In the genomic region with DNA sequence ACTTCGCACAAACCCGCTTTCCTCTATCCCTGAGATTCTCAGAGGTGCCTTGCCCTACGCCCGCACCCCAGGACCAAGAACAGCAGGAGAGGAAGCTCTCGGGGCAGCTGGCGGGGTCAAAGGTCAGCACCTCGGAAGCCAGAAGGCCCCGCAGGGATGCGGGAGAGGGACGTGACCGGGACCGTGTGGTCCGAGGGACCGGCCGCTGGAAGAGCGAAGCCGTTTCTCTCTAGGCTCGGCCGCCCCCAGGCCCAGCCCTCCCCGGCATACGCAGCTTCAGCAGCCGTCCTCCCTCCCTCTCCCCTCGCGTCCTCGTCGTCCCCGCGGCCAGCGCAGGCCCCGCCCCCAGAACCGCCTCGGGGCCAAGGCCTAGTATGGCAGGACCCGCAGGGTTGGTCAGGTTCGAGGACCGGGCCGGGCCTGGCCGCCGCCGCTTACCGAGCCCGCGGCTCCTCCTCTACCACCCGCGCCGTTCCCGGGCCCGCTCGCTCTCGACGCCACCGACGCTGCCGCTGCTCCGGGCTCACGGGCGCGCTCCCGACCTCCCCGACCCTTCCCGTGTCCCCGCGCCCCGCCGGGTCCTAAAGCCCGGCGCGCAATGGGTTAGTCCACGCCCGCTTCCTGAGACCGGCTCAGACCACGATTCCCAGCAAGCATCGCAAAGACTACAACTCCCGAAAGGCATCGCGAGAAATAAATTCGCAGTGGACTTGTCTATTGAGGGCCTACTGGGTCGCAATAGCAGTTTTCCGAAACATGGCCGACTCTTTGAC, we compare ENCODE assay signal across 1 cellular context.
TF ChIP-seq lines count a peak whose summit lies in the region.

A gene with protein sequence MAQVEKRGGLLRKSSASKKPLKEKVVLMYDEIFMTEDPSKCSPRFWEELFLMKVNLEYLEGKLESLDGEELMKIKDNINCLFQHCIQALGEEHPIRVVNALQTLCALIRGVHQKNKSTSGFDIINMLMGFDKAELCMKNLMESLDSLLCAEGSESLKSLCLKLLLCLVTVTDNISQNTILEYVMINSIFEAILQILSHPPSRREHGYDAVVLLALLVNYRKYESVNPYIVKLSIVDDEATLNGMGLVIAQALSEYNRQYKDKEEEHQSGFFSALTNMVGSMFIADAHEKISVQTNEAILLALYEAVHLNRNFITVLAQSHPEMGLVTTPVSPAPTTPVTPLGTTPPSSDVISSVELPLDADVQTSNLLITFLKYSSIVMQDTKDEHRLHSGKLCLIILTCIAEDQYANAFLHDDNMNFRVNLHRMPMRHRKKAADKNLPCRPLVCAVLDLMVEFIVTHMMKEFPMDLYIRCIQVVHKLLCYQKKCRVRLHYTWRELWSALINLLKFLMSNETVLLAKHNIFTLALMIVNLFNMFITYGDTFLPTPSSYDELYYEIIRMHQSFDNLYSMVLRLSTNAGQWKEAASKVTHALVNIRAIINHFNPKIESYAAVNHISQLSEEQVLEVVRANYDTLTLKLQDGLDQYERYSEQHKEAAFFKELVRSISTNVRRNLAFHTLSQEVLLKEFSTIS (minus strand): TSS at position 527 of the 773 bp plus-strand sequence. CDS start 16,059 bp downstream, outside the sequence.

TF ChIP-seq in HepG2, 621 proteins besides CTCF, POLR2A, EP300 and RAD21 (continued from another document and continues in another):
- TF ChIP-seq, protein P1, sequence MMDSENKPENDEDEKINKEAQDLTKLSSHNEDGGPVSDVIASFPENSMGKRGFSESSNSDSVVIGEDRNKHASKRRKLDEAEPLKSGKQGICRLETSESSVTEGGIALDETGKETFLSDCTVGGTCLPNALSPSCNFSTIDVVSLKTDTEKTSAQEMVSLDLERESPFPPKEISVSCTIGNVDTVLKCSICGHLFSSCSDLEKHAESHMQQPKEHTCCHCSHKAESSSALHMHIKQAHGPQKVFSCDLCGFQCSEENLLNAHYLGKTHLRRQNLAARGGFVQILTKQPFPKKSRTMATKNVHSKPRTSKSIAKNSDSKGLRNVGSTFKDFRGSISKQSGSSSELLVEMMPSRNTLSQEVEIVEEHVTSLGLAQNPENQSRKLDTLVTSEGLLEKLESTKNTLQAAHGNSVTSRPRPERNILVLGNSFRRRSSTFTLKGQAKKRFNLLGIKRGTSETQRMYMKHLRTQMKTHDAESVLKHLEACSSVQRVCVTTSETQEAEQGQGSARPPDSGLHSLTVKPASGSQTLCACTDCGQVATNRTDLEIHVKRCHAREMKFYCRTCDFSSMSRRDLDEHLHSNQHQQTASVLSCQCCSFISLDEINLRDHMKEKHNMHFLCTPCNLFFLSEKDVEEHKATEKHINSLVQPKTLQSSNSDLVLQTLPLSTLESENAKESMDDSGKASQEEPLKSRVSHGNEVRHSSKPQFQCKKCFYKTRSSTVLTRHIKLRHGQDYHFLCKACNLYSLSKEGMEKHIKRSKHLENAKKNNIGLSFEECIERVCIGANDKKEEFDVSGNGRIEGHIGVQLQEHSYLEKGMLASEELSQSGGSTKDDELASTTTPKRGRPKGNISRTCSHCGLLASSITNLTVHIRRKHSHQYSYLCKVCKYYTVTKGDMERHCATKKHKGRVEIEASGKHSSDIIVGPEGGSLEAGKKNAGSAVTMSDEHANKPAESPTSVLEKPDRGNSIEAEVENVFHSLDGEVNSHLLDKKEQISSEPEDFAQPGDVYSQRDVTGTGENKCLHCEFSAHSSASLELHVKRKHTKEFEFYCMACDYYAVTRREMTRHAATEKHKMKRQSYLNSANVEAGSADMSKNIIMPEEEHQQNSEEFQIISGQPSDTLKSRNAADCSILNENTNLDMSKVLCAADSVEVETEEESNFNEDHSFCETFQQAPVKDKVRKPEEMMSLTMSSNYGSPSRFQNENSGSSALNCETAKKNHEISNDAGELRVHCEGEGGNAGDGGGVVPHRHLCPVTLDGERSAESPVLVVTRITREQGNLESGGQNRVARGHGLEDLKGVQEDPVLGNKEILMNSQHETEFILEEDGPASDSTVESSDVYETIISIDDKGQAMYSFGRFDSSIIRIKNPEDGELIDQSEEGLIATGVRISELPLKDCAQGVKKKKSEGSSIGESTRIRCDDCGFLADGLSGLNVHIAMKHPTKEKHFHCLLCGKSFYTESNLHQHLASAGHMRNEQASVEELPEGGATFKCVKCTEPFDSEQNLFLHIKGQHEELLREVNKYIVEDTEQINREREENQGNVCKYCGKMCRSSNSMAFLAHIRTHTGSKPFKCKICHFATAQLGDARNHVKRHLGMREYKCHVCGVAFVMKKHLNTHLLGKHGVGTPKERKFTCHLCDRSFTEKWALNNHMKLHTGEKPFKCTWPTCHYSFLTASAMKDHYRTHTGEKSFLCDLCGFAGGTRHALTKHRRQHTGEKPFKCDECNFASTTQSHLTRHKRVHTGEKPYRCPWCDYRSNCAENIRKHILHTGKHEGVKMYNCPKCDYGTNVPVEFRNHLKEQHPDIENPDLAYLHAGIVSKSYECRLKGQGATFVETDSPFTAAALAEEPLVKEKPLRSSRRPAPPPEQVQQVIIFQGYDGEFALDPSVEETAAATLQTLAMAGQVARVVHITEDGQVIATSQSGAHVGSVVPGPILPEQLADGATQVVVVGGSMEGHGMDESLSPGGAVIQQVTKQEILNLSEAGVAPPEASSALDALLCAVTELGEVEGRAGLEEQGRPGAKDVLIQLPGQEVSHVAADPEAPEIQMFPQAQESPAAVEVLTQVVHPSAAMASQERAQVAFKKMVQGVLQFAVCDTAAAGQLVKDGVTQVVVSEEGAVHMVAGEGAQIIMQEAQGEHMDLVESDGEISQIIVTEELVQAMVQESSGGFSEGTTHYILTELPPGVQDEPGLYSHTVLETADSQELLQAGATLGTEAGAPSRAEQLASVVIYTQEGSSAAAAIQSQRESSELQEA (CRISPR knock-in tag; IDR thresholded peaks at IDR 0.05; ENCODE audit: not compliant biosample characterization), result peak; percentile 95
- TF ChIP-seq NR2F2 (IDR thresholded peaks at IDR 0.05; ENCODE audit: borderline replicate concordance, low read depth) (no peak), ETV6 (CRISPR knock-in tag; conservative IDR thresholded peaks at IDR 0.05) (peak; percentile 57; the same call in 1 of the 2 replicates), HMGA1 (CRISPR knock-in tag; conservative IDR thresholded peaks at IDR 0.05) (no peak), DR1 (CRISPR knock-in tag; IDR thresholded peaks at IDR 0.05) (peak; percentile 77), STAG1 (CRISPR knock-in tag; IDR thresholded peaks at IDR 0.05) (no peak), ZNF790 (CRISPR knock-in tag; IDR thresholded peaks at IDR 0.05; ENCODE audit: borderline replicate concordance) (peak; percentile 49; the same call in 1 of the 2 replicates), NPAS2 (CRISPR knock-in tag; IDR thresholded peaks at IDR 0.05; ENCODE audit: borderline replicate concordance) (no peak), ZNF546 (CRISPR knock-in tag; conservative IDR thresholded peaks at IDR 0.05) (no peak; the same call in 1 of the 2 replicates), ZNF337 (CRISPR knock-in tag; IDR thresholded peaks at IDR 0.05; ENCODE audit: borderline replicate concordance, low read depth) (no peak), ZNF263 (CRISPR knock-in tag; IDR thresholded peaks at IDR 0.05) (peak; percentile 96), IKZF4 (CRISPR knock-in tag; IDR thresholded peaks at IDR 0.05; ENCODE audit: borderline replicate concordance, low read depth, not compliant biosample characterization) (peak; percentile 81), ZNF549 (CRISPR knock-in tag; IDR thresholded peaks at IDR 0.05) (no peak), ZSCAN12 (CRISPR knock-in tag; IDR thresholded peaks at IDR 0.05) (0 out of 2 replicates have a peak, but pooled peaks have one; percentile 80), BRD4 (CRISPR knock-in tag; IDR thresholded peaks at IDR 0.05) (peak; percentile 56; the same call in 1 of the 2 replicates), ZNF652 (CRISPR knock-in tag; IDR thresholded peaks at IDR 0.05; ENCODE audit: borderline replicate concordance, low read depth) (peak; percentile 88), YEATS4 (CRISPR knock-in tag; IDR thresholded peaks at IDR 0.05; ENCODE audit: borderline replicate concordance) (peak; percentile 81)
- TF ChIP-seq, protein P2, sequence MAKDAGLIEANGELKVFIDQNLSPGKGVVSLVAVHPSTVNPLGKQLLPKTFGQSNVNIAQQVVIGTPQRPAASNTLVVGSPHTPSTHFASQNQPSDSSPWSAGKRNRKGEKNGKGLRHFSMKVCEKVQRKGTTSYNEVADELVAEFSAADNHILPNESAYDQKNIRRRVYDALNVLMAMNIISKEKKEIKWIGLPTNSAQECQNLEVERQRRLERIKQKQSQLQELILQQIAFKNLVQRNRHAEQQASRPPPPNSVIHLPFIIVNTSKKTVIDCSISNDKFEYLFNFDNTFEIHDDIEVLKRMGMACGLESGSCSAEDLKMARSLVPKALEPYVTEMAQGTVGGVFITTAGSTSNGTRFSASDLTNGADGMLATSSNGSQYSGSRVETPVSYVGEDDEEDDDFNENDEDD (CRISPR knock-in tag; IDR thresholded peaks at IDR 0.05; ENCODE audit: borderline replicate concordance), result peak; percentile 59; the same call in 1 of the 2 replicates
- TF ChIP-seq, protein P3, sequence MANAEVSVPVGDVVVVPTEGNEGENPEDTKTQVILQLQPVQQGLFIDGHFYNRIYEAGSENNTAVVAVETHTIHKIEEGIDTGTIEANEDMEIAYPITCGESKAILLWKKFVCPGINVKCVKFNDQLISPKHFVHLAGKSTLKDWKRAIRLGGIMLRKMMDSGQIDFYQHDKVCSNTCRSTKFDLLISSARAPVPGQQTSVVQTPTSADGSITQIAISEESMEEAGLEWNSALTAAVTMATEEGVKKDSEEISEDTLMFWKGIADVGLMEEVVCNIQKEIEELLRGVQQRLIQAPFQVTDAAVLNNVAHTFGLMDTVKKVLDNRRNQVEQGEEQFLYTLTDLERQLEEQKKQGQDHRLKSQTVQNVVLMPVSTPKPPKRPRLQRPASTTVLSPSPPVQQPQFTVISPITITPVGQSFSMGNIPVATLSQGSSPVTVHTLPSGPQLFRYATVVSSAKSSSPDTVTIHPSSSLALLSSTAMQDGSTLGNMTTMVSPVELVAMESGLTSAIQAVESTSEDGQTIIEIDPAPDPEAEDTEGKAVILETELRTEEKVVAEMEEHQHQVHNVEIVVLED (CRISPR knock-in tag; IDR thresholded peaks at IDR 0.05; ENCODE audit: borderline replicate concordance), result peak; percentile 93
- TF ChIP-seq, protein P4, sequence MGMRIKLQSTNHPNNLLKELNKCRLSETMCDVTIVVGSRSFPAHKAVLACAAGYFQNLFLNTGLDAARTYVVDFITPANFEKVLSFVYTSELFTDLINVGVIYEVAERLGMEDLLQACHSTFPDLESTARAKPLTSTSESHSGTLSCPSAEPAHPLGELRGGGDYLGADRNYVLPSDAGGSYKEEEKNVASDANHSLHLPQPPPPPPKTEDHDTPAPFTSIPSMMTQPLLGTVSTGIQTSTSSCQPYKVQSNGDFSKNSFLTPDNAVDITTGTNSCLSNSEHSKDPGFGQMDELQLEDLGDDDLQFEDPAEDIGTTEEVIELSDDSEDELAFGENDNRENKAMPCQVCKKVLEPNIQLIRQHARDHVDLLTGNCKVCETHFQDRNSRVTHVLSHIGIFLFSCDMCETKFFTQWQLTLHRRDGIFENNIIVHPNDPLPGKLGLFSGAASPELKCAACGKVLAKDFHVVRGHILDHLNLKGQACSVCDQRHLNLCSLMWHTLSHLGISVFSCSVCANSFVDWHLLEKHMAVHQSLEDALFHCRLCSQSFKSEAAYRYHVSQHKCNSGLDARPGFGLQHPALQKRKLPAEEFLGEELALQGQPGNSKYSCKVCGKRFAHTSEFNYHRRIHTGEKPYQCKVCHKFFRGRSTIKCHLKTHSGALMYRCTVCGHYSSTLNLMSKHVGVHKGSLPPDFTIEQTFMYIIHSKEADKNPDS (CRISPR knock-in tag; IDR thresholded peaks at IDR 0.05), result no peak
- TF ChIP-seq, protein P5, sequence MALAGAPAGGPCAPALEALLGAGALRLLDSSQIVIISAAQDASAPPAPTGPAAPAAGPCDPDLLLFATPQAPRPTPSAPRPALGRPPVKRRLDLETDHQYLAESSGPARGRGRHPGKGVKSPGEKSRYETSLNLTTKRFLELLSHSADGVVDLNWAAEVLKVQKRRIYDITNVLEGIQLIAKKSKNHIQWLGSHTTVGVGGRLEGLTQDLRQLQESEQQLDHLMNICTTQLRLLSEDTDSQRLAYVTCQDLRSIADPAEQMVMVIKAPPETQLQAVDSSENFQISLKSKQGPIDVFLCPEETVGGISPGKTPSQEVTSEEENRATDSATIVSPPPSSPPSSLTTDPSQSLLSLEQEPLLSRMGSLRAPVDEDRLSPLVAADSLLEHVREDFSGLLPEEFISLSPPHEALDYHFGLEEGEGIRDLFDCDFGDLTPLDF (CRISPR knock-in tag; IDR thresholded peaks at IDR 0.05), result peak; percentile 81
- TF ChIP-seq, protein P6, sequence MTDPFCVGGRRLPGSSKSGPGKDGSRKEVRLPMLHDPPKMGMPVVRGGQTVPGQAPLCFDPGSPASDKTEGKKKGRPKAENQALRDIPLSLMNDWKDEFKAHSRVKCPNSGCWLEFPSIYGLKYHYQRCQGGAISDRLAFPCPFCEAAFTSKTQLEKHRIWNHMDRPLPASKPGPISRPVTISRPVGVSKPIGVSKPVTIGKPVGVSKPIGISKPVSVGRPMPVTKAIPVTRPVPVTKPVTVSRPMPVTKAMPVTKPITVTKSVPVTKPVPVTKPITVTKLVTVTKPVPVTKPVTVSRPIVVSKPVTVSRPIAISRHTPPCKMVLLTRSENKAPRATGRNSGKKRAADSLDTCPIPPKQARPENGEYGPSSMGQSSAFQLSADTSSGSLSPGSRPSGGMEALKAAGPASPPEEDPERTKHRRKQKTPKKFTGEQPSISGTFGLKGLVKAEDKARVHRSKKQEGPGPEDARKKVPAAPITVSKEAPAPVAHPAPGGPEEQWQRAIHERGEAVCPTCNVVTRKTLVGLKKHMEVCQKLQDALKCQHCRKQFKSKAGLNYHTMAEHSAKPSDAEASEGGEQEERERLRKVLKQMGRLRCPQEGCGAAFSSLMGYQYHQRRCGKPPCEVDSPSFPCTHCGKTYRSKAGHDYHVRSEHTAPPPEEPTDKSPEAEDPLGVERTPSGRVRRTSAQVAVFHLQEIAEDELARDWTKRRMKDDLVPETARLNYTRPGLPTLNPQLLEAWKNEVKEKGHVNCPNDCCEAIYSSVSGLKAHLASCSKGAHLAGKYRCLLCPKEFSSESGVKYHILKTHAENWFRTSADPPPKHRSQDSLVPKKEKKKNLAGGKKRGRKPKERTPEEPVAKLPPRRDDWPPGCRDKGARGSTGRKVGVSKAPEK (CRISPR knock-in tag; IDR thresholded peaks at IDR 0.05; ENCODE audit: borderline replicate concordance), result no peak
- TF ChIP-seq, protein P7, sequence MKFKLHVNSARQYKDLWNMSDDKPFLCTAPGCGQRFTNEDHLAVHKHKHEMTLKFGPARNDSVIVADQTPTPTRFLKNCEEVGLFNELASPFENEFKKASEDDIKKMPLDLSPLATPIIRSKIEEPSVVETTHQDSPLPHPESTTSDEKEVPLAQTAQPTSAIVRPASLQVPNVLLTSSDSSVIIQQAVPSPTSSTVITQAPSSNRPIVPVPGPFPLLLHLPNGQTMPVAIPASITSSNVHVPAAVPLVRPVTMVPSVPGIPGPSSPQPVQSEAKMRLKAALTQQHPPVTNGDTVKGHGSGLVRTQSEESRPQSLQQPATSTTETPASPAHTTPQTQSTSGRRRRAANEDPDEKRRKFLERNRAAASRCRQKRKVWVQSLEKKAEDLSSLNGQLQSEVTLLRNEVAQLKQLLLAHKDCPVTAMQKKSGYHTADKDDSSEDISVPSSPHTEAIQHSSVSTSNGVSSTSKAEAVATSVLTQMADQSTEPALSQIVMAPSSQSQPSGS (CRISPR knock-in tag; IDR thresholded peaks at IDR 0.05), result peak; percentile 70; the same call in 1 of the 2 replicates
- TF ChIP-seq, protein P8, sequence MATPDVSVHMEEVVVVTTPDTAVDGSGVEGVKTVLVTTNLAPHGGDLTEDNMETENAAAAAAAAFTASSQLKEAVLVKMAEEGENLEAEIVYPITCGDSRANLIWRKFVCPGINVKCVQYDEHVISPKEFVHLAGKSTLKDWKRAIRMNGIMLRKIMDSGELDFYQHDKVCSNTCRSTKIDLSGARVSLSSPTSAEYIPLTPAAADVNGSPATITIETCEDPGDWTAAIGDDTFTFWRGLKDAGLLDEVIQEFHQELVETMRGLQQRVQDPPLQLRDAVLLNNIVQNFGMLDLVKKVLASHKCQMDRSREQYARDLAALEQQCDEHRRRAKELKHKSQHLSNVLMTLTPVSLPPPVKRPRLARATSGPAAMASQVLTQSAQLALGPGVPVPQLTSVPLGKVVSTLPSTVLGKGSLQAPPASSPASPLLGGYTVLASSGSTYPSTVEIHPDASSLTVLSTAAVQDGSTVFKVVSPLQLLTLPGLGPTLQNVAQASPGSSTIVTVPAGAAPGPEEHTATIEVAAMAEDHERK (CRISPR knock-in tag; IDR thresholded peaks at IDR 0.05; ENCODE audit: low read depth), result peak; percentile 60; the same call in 1 of the 2 replicates
